3 cellular contexts compared by ENCODE assay signal in genomic region chrX:153491351-153492152, GRCh38.
TF ChIP-seq lines count a peak whose summit lies in the region.

No MANE protein-coding gene starts in this region.

TF ChIP-seq in IMR-90, 13 proteins besides CTCF, POLR2A, EP300 and RAD21:
- no peak for TF ChIP-seq RFX5 (IDR thresholded peaks at IDR 0.05; ENCODE audit: low read depth, low read length)
- TF ChIP-seq CHD1 (IDR thresholded peaks at IDR 0.05; ENCODE audit: low read depth, low read length) = no peak
- TF ChIP-seq ELK1 (IDR thresholded peaks at IDR 0.05; ENCODE audit: borderline replicate concordance, low read depth, low read length) = no peak
- no peak for TF ChIP-seq NFE2L2 (IDR thresholded peaks at IDR 0.05; ENCODE audit: low read depth, low read length)
- TF ChIP-seq USF2 (IDR thresholded peaks at IDR 0.05; ENCODE audit: low read depth, low read length) = no peak
- no peak for TF ChIP-seq MXI1 (IDR thresholded peaks at IDR 0.05; ENCODE audit: borderline replicate concordance, low read depth, low read length)
- TF ChIP-seq FOS (IDR thresholded peaks at IDR 0.05; ENCODE audit: low read depth, low read length) = no peak
- TF ChIP-seq MAZ (IDR thresholded peaks at IDR 0.05; ENCODE audit: borderline replicate concordance, low read depth, low read length) = no peak
- no peak for TF ChIP-seq SMC3 (IDR thresholded peaks at IDR 0.05; ENCODE audit: low read depth, low read length)
- no peak for TF ChIP-seq MAFK (IDR thresholded peaks at IDR 0.05; ENCODE audit: low read depth, low read length)
- no peak for TF ChIP-seq RCOR1 (IDR thresholded peaks at IDR 0.05; ENCODE audit: insufficient replicate concordance, low read length)
- TF ChIP-seq BHLHE40 (IDR thresholded peaks at IDR 0.05; ENCODE audit: low read depth, low read length) = no peak

TF ChIP-seq in SK-N-SH, 30 proteins besides CTCF, POLR2A, EP300 and RAD21:
- TF ChIP-seq TEAD4 (IDR thresholded peaks at IDR 0.05; ENCODE audit: borderline replicate concordance, insufficient read depth) (no peak), REST (IDR thresholded peaks at IDR 0.05; ENCODE audit: low read depth, low read length) (no peak), GABPA (IDR thresholded peaks at IDR 0.05; ENCODE audit: low read depth) (no peak), NRF1 (IDR thresholded peaks at IDR 0.05; ENCODE audit: low read depth, low read length) (no peak), ZBTB33 (IDR thresholded peaks at IDR 0.05; ENCODE audit: borderline replicate concordance, low read depth) (no peak), MAX (IDR thresholded peaks at IDR 0.05; ENCODE audit: low read depth) (no peak), SMC3 (IDR thresholded peaks at IDR 0.05; ENCODE audit: low read depth, low read length) (no peak), GATA2 (CRISPR knock-in tag; IDR thresholded peaks at IDR 0.05) (no peak), RFX5 (IDR thresholded peaks at IDR 0.05; ENCODE audit: low read length) (no peak), USF1 (IDR thresholded peaks at IDR 0.05; ENCODE audit: borderline replicate concordance, low read depth) (no peak), RCOR1 (IDR thresholded peaks at IDR 0.05; ENCODE audit: low read length) (no peak), FOSL2 (IDR thresholded peaks at IDR 0.05; ENCODE audit: borderline replicate concordance, low read depth) (no peak), MEF2A (IDR thresholded peaks at IDR 0.05; ENCODE audit: borderline replicate concordance, low read depth) (no peak), SIN3A (IDR thresholded peaks at IDR 0.05; ENCODE audit: borderline replicate concordance, low read depth, low read length) (no peak), USF2 (IDR thresholded peaks at IDR 0.05; ENCODE audit: borderline replicate concordance, low read depth, low read length) (no peak), TAF1 (IDR thresholded peaks at IDR 0.05; ENCODE audit: borderline replicate concordance, low read depth, low read length) (no peak), RXRA (IDR thresholded peaks at IDR 0.05; ENCODE audit: borderline replicate concordance, low read depth) (no peak), FOXM1 (IDR thresholded peaks at IDR 0.05; ENCODE audit: low read depth) (no peak)
TF ChIP-seq in SK-N-SH: peak in this region for 0.

TF ChIP-seq in liver, 16 proteins besides CTCF, POLR2A, EP300 and RAD21:
- TF ChIP-seq NR2F2 (IDR thresholded peaks at IDR 0.05) (peak; percentile 16), TAF1 (conservative IDR thresholded peaks at IDR 0.05) (no peak)
TF ChIP-seq in liver: peak in this region for 1.
